In genomic region chr3:71133874-71134273, GRCh38 we compare ENCODE assay signal across 1 cellular context.
TF ChIP-seq lines count a peak whose summit lies in the region.

No MANE protein-coding gene starts in this region.

TF ChIP-seq in GM23338, 12 proteins besides CTCF, POLR2A, EP300 and RAD21 (continued from another document):
- TF ChIP-seq ZNF462 (CRISPR knock-in tag; IDR thresholded peaks at IDR 0.05): no peak
- TF ChIP-seq ETS1 (IDR thresholded peaks at IDR 0.05): no peak
- no peak for TF ChIP-seq NANOG (IDR thresholded peaks at IDR 0.05; ENCODE audit: borderline replicate concordance)
